6 cellular contexts compared by ENCODE assay signal in the genomic region with DNA sequence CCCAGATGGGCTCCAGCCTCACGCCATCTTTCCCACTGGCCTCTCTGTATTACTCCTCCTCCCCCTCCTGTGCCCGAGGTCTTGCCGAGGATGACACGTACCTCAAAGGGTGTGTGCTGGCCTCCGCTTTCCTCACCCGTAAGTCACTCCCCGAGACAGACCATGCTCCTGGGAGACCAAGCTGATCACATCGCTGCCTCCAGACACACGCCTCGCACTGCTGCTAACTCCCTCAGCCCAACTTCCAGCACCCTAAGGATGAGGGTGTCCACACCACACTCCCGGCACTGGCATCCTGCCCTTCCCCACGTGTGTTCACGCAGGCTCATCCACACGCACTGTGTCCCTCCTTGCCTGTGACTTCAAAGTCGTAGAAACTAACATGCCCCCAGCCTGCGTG.
"Had no signal": no experiment of that assay in that cellular context is flagged by ENCODE, and none has a peak within 500 bp of the region (broad histone marks: within the 10 kb centered on the region; RNA-seq: fewer than 3 reads in every experiment).

No MANE protein-coding gene starts in this region.

- H3K9me3 ChIP-seq: esophagus muscularis mucosa, right atrium auricular region had no signal

- H3K4me3 ChIP-seq: esophagus muscularis mucosa, right atrium auricular region had no signal

- H3K4me3 Mint-ChIP-seq: activated CD4-positive, alpha-beta memory T cell treated with anti-CD3 and anti-CD28 coated beads for 36 hours; T-helper 1 cell treated with Interleukin-12 subunit alpha and Interleukin-12 subunit beta and Interleukin-4 antibody, amounts not matched to agents 30 μg/mL and 1 μg/mL, for 36 hours had no signal

- H3K27ac ChIP-seq: esophagus muscularis mucosa, right atrium auricular region had no signal

- H3K27ac Mint-ChIP-seq: activated CD4-positive, alpha-beta memory T cell treated with anti-CD3 and anti-CD28 coated beads for 36 hours; T-helper 1 cell treated with Interleukin-12 subunit alpha and Interleukin-12 subunit beta and Interleukin-4 antibody, amounts not matched to agents 30 μg/mL and 1 μg/mL, for 36 hours had no signal

- H3K9me3 Mint-ChIP-seq: activated CD4-positive, alpha-beta memory T cell treated with anti-CD3 and anti-CD28 coated beads for 36 hours; T-helper 1 cell treated with Interleukin-12 subunit alpha and Interleukin-12 subunit beta and Interleukin-4 antibody, amounts not matched to agents 30 μg/mL and 1 μg/mL, for 36 hours had no signal

- H3K27me3 Mint-ChIP-seq: activated CD4-positive, alpha-beta memory T cell treated with anti-CD3 and anti-CD28 coated beads for 36 hours had no signal

- H3K27me3 ChIP-seq: esophagus muscularis mucosa, right atrium auricular region had no signal

- FAIRE-seq: astrocyte, small intestine had no signal
